1 cellular context compared by ENCODE assay signal in the genomic region with DNA sequence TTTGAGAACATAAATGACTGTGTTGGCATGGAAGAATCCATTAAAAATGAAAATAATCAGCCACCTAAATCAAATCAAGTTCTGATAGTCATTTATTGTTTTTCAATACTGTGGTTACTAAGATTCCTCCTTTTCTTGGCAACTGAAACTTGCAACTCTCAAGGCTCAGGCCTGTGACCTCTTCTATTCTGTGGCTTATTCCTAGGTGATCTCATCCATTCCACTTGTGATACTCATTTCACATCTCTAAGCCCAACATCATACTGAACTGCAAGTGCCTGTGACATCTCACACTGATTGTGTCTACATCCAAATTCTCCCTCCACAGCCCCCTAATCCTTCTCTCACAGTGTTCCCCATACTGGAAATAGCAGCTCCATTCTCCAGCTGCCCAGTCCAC.
TF ChIP-seq lines count a peak whose summit lies in the region.

No MANE protein-coding gene starts in this region.

TF ChIP-seq in GM23338, 12 proteins besides CTCF, POLR2A, EP300 and RAD21 (continued from another document):
- TF ChIP-seq, protein P1, sequence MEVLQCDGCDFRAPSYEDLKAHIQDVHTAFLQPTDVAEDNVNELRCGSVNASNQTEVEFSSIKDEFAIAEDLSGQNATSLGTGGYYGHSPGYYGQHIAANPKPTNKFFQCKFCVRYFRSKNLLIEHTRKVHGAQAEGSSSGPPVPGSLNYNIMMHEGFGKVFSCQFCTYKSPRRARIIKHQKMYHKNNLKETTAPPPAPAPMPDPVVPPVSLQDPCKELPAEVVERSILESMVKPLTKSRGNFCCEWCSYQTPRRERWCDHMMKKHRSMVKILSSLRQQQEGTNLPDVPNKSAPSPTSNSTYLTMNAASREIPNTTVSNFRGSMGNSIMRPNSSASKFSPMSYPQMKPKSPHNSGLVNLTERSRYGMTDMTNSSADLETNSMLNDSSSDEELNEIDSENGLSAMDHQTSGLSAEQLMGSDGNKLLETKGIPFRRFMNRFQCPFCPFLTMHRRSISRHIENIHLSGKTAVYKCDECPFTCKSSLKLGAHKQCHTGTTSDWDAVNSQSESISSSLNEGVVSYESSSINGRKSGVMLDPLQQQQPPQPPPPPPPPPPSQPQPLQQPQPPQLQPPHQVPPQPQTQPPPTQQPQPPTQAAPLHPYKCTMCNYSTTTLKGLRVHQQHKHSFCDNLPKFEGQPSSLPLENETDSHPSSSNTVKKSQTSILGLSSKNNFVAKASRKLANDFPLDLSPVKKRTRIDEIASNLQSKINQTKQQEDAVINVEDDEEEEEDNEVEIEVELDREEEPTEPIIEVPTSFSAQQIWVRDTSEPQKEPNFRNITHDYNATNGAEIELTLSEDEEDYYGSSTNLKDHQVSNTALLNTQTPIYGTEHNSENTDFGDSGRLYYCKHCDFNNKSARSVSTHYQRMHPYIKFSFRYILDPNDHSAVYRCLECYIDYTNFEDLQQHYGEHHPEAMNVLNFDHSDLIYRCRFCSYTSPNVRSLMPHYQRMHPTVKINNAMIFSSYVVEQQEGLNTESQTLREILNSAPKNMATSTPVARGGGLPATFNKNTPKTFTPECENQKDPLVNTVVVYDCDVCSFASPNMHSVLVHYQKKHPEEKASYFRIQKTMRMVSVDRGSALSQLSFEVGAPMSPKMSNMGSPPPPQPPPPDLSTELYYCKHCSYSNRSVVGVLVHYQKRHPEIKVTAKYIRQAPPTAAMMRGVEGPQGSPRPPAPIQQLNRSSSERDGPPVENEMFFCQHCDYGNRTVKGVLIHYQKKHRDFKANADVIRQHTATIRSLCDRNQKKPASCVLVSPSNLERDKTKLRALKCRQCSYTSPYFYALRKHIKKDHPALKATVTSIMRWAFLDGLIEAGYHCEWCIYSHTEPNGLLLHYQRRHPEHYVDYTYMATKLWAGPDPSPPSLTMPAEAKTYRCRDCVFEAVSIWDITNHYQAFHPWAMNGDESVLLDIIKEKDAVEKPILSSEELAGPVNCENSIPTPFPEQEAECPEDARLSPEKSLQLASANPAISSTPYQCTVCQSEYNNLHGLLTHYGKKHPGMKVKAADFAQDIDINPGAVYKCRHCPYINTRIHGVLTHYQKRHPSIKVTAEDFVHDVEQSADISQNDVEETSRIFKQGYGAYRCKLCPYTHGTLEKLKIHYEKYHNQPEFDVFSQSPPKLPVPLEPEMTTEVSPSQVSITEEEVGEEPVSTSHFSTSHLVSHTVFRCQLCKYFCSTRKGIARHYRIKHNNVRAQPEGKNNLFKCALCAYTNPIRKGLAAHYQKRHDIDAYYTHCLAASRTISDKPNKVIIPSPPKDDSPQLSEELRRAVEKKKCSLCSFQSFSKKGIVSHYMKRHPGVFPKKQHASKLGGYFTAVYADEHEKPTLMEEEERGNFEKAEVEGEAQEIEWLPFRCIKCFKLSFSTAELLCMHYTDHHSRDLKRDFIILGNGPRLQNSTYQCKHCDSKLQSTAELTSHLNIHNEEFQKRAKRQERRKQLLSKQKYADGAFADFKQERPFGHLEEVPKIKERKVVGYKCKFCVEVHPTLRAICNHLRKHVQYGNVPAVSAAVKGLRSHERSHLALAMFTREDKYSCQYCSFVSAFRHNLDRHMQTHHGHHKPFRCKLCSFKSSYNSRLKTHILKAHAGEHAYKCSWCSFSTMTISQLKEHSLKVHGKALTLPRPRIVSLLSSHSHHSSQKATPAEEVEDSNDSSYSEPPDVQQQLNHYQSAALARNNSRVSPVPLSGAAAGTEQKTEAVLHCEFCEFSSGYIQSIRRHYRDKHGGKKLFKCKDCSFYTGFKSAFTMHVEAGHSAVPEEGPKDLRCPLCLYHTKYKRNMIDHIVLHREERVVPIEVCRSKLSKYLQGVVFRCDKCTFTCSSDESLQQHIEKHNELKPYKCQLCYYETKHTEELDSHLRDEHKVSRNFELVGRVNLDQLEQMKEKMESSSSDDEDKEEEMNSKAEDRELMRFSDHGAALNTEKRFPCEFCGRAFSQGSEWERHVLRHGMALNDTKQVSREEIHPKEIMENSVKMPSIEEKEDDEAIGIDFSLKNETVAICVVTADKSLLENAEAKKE (CRISPR knock-in tag; IDR thresholded peaks at IDR 0.05): no peak
- TF ChIP-seq ZNF114 (CRISPR knock-in tag; IDR thresholded peaks at IDR 0.05) (no peak), ETS1 (IDR thresholded peaks at IDR 0.05) (no peak), STAT1 (IDR thresholded peaks at IDR 0.05; ENCODE audit: unreplicated experiment) (no peak), EZH2 (IDR thresholded peaks at IDR 0.05; ENCODE audit: low read depth, unreplicated experiment) (no peak)
